In genomic region chr18:61335737-61336555, GRCh38 we compare ENCODE assay signal across 18 cellular contexts. TPM values are rescaled to one million over a fixed set of nuclear protein-coding genes. Genes with fewer than 3 reads are reported as not detected.
DNase-seq lines count a peak whose midpoint lies in the region; ATAC-seq, FAIRE-seq and TF ChIP-seq lines count a peak whose summit lies in the region.
"Had no signal": no experiment of that assay in that cellular context is flagged by ENCODE, and none has a peak within 500 bp of the region (broad histone marks: within the 10 kb centered on the region; RNA-seq: fewer than 3 reads in every experiment).

No MANE protein-coding gene starts in this region.

- H2AK5ac ChIP-seq in neuronal stem cell (ENCODE audit: low read depth, low read length) = no peak overlapping the region

- H3K27me3 ChIP-seq in neuronal stem cell (ENCODE audit: control insufficient read depth in 3 of 3, insufficient read depth in 3 of 3, low read depth in 1 of 3, low read length in 3 of 3) = peaks cover 0 to 21% (median 0%) of the 10 kb centered on the region in 3 experiments
- H3K27me3 ChIP-seq: ascending aorta had no signal

- H3K9ac ChIP-seq in SK-N-MC (ENCODE audit: insufficient read length) (peak overlapping the region; percentile 33), neuronal stem cell (ENCODE audit: low read depth, low read length, poor library complexity) (no peak overlapping the region)
- H3K9ac ChIP-seq: SK-N-SH had no signal

- H2BK5ac ChIP-seq in neuronal stem cell (ENCODE audit: low read length) = no peak overlapping the region

- ATAC-seq in GM21737 (IDR thresholded peaks at IDR 0.05; ENCODE audit: unreplicated experiment) (no peak), GM19397 (IDR thresholded peaks at IDR 0.05; ENCODE audit: unreplicated experiment) (no peak)
- ATAC-seq: esophagus mucosa, GM23338 had no signal

- H2AFZ ChIP-seq in neuronal stem cell (ENCODE audit: low read length) = peak overlapping the region; percentile 98

- peak overlapping the region; percentile 81 for H3K4me3 ChIP-seq in SK-N-MC
- no peak overlapping the region for H3K4me3 ChIP-seq in neuronal stem cell (ENCODE audit: low read length in 2 of 2)
- H3K4me3 ChIP-seq: ascending aorta had no signal

- no peak overlapping the region for H2BK12ac ChIP-seq in neuronal stem cell (ENCODE audit: low read length)

- H2BK120ac ChIP-seq in neuronal stem cell (ENCODE audit: low read depth, low read length) = no peak overlapping the region

- H2BK15ac ChIP-seq in neuronal stem cell (ENCODE audit: low read length) = no peak overlapping the region

- DNase-seq in D721Med (ENCODE audit: insufficient read length, low spot score) (no peak), SK-N-MC (ENCODE audit: low read depth, low spot score) (peak; percentile 50), globus pallidus (ENCODE audit: low spot score) (peak; percentile 70), neuronal stem cell (ENCODE audit: low spot score) (no peak), NCI-H1694 treated with DMSO at 0.1 percent for 48 hours (lab: John Stamatoyannopoulos, UW) (no peak), RCC 7860 (ENCODE audit: low spot score) (no peak)
- DNase-seq: activated CD4-positive, alpha-beta T cell treated with anti-CD3 and anti-CD28 coated beads for 1 hour; activated CD8-positive, alpha-beta memory T cell treated with anti-CD3 and anti-CD28 coated beads, Interleukin-2, amount 50 U/mL, for 4 hours; islet precursor cell; SK-N-SH; T1000 had no signal

- no peak overlapping the region for H3K18ac ChIP-seq in neuronal stem cell (ENCODE audit: low read length)

- no peak overlapping the region for H3K23ac ChIP-seq in neuronal stem cell (ENCODE audit: low read depth, low read length, poor library complexity)

- no peak overlapping the region for H3K4me2 ChIP-seq in neuronal stem cell (ENCODE audit: insufficient read depth, low read length, poor library complexity, severe bottlenecking)

- WGBS in neuronal stem cell (ENCODE audit: extremely low coverage in 2 of 2, insufficient read length in 2 of 2, insufficient replicate concordance in 1 of 2), 2 donors = no CpG with 5 or more reads among the region's 9 CpGs

- H4K8ac ChIP-seq in neuronal stem cell (ENCODE audit: low read depth, low read length) = no peak overlapping the region

- no peaks in the 10 kb centered on the region for H3K9me3 ChIP-seq in SK-N-MC (ENCODE audit: low read depth, low read length)
- no peaks in the 10 kb centered on the region for H3K9me3 ChIP-seq in neuronal stem cell (replicated peaks in 1 of 2; ENCODE audit: control insufficient read depth in 2 of 2, insufficient read depth in 1 of 2, low read depth in 1 of 2, low read length in 2 of 2)
- H3K9me3 ChIP-seq: ascending aorta, SK-N-SH had no signal

- no peak overlapping the region for H4K91ac ChIP-seq in neuronal stem cell (ENCODE audit: low read depth, low read length, poor library complexity)

- H3K27ac ChIP-seq in SK-N-MC = peak overlapping the region; percentile 85
- no peak overlapping the region for H3K27ac ChIP-seq in neuronal stem cell (replicated peaks; ENCODE audit: low read length)
- H3K27ac ChIP-seq: ascending aorta, HL-60 had no signal

- no peak for TF ChIP-seq CTCF in D721Med (IDR thresholded peaks at IDR 0.05; ENCODE audit: insufficient read depth, missing control alignments)

- H3K4me1 ChIP-seq in neuronal stem cell (ENCODE audit: control insufficient read depth in 2 of 2, insufficient read depth in 1 of 2, low read depth in 1 of 2, low read length in 2 of 2) = peaks cover 1 to 19% of the 10 kb centered on the region in 2 donors
- H3K4me1 ChIP-seq: ascending aorta had no signal

- no peaks in the 10 kb centered on the region for H3K79me1 ChIP-seq in neuronal stem cell (ENCODE audit: low read depth, low read length)

- peak; percentile 85 for FAIRE-seq in D721Med (lab: Jason Lieb, UNC)
- FAIRE-seq in RCC 7860 (lab: Jason Lieb, UNC) = no peak
- FAIRE-seq: GM12891 had no signal

- H3K14ac ChIP-seq in neuronal stem cell (ENCODE audit: low read length) = no peak overlapping the region

- H3K36me3 ChIP-seq in SK-N-MC (ENCODE audit: insufficient read depth, low read length) = no peaks in the 10 kb centered on the region
- H3K36me3 ChIP-seq in neuronal stem cell (replicated peaks in 1 of 2; ENCODE audit: control insufficient read depth in 2 of 2, insufficient read depth in 2 of 2, low read length in 2 of 2) = no peaks in the 10 kb centered on the region
- H3K36me3 ChIP-seq: ascending aorta had no signal

- no peak overlapping the region for H3K4ac ChIP-seq in neuronal stem cell (ENCODE audit: low read length)

RNA-seq across cellular contexts. Expression of gene CDH20, which starts 2.7 kb away (rescaled TPM):
- polyA plus RNA-seq in neuronal stem cell (2013, experiment 1 of 2) = 1.0 TPM
- 0.93 TPM for polyA plus RNA-seq in neuronal stem cell (2013, experiment 2 of 2)
- polyA plus RNA-seq: GM23338 had no signal

Comparison
In these comparisons a context has a peak if more than half of its experiments do, and no peak if none do; other contexts are left out.
1. DNase-seq: peak in SK-N-MC (single experiment) and globus pallidus (single experiment); none in D721Med (single experiment), neuronal stem cell (single experiment), NCI-H1694 treated with DMSO at 0.1 percent for 48 hours (single experiment) and RCC 7860 (single experiment).